ENCODE assay signal across 1 cellular context in genomic region chr2:105337122-105338019, GRCh38.
TF ChIP-seq lines count a peak whose summit lies in the region.

Gene C2orf49, plus strand, starts transcription at chr2:105337540. Its CDS starts 48 bp downstream, at chr2:105337588.

TF ChIP-seq in HepG2, 621 proteins besides CTCF, POLR2A, EP300 and RAD21 (continued from another document and continues in another):
- TF ChIP-seq, protein P1, sequence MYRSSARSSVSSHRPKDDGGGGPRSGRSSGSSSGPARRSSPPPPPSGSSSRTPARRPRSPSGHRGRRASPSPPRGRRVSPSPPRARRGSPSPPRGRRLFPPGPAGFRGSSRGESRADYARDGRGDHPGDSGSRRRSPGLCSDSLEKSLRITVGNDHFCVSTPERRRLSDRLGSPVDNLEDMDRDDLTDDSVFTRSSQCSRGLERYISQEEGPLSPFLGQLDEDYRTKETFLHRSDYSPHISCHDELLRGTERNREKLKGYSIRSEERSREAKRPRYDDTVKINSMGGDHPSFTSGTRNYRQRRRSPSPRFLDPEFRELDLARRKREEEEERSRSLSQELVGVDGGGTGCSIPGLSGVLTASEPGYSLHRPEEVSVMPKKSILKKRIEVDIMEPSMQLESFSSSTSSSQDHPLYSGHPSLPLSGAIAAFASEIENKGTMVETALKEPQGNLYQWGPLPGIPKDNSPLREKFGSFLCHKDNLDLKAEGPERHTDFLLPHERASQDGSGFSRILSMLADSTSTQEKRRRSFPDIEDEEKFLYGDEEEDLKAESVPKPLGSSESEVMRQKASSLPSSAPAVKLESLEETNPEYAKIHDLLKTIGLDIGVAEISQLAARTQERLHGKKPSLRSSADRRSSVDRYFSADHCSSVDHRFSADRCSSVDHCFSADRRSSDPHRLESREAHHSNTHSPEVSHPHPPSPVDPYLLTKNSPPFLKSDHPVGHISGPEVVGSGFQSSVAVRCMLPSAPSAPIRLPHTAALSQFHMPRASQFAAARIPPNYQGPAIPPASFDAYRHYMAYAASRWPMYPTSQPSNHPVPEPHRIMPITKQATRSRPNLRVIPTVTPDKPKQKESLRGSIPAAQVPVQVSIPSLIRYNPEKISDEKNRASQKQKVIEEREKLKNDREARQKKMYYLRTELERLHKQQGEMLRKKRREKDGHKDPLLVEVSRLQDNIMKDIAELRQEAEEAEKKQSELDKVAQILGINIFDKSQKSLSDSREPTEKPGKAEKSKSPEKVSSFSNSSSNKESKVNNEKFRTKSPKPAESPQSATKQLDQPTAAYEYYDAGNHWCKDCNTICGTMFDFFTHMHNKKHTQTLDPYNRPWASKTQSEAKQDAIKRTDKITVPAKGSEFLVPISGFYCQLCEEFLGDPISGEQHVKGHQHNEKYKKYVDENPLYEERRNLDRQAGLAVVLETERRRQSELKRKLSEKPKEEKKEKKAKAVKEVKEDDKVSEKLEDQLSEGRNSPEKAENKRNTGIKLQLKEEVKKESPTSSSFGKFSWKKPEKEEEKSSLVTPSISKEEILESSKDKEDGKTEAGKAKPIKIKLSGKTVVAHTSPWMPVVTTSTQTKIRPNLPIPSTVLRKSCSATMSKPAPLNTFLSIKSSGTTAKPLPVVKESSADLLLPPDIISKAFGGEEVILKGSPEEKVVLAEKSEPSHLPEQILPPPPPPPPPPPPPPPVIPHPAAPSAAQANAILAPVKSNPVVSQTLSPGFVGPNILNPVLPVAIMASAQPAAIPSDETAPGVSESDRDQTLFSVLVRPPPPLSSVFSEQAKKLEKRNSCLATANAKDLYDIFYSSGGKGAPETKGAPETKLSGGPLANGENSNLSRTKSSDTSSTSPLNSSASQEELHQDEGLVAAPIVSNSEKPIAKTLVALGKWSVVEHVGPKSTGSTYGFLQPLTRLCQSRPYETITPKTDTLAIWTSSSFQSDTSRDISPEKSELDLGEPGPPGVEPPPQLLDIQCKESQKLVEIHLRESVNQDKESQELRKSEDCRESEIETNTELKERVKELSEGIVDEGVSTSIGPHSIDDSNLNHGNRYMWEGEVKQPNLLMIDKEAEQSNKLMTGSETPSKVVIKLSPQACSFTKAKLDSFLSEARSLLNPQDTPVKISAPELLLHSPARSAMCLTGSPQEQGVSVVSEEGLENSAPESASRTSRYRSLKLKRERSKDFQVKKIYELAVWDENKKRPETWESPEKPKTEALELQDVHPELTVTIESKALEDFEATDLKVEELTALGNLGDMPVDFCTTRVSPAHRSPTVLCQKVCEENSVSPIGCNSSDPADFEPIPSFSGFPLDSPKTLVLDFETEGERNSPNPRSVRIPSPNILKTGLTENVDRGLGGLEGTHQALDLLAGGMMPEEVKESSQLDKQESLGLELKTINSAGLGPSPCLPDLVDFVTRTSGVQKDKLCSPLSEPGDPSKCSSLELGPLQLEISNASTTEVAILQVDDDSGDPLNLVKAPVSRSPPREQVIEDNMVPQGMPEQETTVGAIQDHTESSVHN (CRISPR knock-in tag; IDR thresholded peaks at IDR 0.05), result peak; percentile 54; the same call in 1 of the 2 replicates
- TF ChIP-seq, protein P2, sequence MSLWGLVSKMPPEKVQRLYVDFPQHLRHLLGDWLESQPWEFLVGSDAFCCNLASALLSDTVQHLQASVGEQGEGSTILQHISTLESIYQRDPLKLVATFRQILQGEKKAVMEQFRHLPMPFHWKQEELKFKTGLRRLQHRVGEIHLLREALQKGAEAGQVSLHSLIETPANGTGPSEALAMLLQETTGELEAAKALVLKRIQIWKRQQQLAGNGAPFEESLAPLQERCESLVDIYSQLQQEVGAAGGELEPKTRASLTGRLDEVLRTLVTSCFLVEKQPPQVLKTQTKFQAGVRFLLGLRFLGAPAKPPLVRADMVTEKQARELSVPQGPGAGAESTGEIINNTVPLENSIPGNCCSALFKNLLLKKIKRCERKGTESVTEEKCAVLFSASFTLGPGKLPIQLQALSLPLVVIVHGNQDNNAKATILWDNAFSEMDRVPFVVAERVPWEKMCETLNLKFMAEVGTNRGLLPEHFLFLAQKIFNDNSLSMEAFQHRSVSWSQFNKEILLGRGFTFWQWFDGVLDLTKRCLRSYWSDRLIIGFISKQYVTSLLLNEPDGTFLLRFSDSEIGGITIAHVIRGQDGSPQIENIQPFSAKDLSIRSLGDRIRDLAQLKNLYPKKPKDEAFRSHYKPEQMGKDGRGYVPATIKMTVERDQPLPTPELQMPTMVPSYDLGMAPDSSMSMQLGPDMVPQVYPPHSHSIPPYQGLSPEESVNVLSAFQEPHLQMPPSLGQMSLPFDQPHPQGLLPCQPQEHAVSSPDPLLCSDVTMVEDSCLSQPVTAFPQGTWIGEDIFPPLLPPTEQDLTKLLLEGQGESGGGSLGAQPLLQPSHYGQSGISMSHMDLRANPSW (CRISPR knock-in tag; IDR thresholded peaks at IDR 0.05; ENCODE audit: borderline replicate concordance), result no peak
- TF ChIP-seq ZNF790 (CRISPR knock-in tag; IDR thresholded peaks at IDR 0.05; ENCODE audit: borderline replicate concordance), result no peak
- peak; percentile 90 for TF ChIP-seq PHF8 (CRISPR knock-in tag; IDR thresholded peaks at IDR 0.05)
- no peak for TF ChIP-seq ZNF335 (CRISPR knock-in tag; IDR thresholded peaks at IDR 0.05)
- TF ChIP-seq, protein P3, sequence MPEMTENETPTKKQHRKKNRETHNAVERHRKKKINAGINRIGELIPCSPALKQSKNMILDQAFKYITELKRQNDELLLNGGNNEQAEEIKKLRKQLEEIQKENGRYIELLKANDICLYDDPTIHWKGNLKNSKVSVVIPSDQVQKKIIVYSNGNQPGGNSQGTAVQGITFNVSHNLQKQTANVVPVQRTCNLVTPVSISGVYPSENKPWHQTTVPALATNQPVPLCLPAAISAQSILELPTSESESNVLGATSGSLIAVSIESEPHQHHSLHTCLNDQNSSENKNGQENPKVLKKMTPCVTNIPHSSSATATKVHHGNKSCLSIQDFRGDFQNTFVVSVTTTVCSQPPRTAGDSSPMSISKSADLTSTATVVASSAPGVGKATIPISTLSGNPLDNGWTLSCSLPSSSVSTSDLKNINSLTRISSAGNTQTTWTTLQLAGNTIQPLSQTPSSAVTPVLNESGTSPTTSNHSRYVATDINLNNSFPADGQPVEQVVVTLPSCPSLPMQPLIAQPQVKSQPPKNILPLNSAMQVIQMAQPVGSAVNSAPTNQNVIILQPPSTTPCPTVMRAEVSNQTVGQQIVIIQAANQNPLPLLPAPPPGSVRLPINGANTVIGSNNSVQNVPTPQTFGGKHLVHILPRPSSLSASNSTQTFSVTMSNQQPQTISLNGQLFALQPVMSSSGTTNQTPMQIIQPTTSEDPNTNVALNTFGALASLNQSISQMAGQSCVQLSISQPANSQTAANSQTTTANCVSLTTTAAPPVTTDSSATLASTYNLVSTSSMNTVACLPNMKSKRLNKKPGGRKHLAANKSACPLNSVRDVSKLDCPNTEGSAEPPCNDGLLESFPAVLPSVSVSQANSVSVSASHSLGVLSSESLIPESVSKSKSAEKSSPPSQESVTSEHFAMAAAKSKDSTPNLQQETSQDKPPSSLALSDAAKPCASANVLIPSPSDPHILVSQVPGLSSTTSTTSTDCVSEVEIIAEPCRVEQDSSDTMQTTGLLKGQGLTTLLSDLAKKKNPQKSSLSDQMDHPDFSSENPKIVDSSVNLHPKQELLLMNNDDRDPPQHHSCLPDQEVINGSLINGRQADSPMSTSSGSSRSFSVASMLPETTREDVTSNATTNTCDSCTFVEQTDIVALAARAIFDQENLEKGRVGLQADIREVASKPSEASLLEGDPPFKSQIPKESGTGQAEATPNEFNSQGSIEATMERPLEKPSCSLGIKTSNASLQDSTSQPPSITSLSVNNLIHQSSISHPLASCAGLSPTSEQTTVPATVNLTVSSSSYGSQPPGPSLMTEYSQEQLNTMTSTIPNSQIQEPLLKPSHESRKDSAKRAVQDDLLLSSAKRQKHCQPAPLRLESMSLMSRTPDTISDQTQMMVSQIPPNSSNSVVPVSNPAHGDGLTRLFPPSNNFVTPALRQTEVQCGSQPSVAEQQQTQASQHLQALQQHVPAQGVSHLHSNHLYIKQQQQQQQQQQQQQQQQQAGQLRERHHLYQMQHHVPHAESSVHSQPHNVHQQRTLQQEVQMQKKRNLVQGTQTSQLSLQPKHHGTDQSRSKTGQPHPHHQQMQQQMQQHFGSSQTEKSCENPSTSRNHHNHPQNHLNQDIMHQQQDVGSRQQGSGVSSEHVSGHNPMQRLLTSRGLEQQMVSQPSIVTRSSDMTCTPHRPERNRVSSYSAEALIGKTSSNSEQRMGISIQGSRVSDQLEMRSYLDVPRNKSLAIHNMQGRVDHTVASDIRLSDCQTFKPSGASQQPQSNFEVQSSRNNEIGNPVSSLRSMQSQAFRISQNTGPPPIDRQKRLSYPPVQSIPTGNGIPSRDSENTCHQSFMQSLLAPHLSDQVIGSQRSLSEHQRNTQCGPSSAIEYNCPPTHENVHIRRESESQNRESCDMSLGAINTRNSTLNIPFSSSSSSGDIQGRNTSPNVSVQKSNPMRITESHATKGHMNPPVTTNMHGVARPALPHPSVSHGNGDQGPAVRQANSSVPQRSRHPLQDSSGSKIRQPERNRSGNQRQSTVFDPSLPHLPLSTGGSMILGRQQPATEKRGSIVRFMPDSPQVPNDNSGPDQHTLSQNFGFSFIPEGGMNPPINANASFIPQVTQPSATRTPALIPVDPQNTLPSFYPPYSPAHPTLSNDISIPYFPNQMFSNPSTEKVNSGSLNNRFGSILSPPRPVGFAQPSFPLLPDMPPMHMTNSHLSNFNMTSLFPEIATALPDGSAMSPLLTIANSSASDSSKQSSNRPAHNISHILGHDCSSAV (CRISPR knock-in tag; IDR thresholded peaks at IDR 0.05; ENCODE audit: borderline replicate concordance), result no peak
- TF ChIP-seq, protein P4, sequence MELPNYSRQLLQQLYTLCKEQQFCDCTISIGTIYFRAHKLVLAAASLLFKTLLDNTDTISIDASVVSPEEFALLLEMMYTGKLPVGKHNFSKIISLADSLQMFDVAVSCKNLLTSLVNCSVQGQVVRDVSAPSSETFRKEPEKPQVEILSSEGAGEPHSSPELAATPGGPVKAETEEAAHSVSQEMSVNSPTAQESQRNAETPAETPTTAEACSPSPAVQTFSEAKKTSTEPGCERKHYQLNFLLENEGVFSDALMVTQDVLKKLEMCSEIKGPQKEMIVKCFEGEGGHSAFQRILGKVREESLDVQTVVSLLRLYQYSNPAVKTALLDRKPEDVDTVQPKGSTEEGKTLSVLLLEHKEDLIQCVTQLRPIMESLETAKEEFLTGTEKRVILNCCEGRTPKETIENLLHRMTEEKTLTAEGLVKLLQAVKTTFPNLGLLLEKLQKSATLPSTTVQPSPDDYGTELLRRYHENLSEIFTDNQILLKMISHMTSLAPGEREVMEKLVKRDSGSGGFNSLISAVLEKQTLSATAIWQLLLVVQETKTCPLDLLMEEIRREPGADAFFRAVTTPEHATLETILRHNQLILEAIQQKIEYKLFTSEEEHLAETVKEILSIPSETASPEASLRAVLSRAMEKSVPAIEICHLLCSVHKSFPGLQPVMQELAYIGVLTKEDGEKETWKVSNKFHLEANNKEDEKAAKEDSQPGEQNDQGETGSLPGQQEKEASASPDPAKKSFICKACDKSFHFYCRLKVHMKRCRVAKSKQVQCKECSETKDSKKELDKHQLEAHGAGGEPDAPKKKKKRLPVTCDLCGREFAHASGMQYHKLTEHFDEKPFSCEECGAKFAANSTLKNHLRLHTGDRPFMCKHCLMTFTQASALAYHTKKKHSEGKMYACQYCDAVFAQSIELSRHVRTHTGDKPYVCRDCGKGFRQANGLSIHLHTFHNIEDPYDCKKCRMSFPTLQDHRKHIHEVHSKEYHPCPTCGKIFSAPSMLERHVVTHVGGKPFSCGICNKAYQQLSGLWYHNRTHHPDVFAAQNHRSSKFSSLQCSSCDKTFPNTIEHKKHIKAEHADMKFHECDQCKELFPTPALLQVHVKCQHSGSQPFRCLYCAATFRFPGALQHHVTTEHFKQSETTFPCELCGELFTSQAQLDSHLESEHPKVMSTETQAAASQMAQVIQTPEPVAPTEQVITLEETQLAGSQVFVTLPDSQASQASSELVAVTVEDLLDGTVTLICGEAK (IDR thresholded peaks at IDR 0.05), result peak; percentile 41; the same call in 1 of the 2 replicates
- TF ChIP-seq, protein P4 (CRISPR knock-in tag; IDR thresholded peaks at IDR 0.05), result no peak
- TF ChIP-seq ZNF225 (CRISPR knock-in tag; IDR thresholded peaks at IDR 0.05), result 0 out of 2 replicates have a peak, but pooled peaks have one; percentile 56
- TF ChIP-seq ISL2 (CRISPR knock-in tag; IDR thresholded peaks at IDR 0.05), result peak; percentile 13; the same call in 1 of the 2 replicates
- TF ChIP-seq, protein P5, sequence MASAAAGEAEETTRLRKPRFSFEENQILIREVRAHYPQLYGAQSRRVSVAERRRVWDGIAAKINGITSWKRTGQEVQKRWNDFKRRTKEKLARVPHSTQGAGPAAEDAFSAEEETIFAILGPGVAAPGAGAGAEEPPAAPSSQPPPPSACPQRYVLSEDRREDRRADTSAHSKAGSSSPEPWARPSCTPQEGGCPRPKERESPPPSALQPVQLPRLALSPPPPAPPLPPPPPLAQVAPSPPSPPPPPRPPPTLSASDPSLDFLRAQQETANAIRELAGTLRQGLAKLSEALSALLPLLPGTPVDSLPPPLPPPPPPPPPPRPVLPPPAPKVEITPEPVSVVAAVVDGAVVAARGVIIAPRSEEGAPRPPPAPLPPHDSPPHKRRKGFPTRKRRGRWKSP (CRISPR knock-in tag; IDR thresholded peaks at IDR 0.05), result peak; percentile 70
- 0 out of 2 replicates have a peak, but pooled peaks have one; percentile 58 for TF ChIP-seq SRY (CRISPR knock-in tag; IDR thresholded peaks at IDR 0.05)
- peak; percentile 53; the same call in 1 of the 2 replicates for TF ChIP-seq SIX4 (CRISPR knock-in tag; IDR thresholded peaks at IDR 0.05)
- TF ChIP-seq ZNF660 (CRISPR knock-in tag; IDR thresholded peaks at IDR 0.05; ENCODE audit: borderline replicate concordance, low read depth), result no peak
- peak; percentile 21; the same call in 1 of the 2 replicates for TF ChIP-seq KDM4B (CRISPR knock-in tag; IDR thresholded peaks at IDR 0.05)
